10 cellular contexts compared by ENCODE assay signal in genomic region chr17:61397086-61397842, GRCh38. TPM values are rescaled to one million over a fixed set of nuclear protein-coding genes. Genes with fewer than 3 reads are reported as not detected.
A peak's percentile ranks its signal among the peaks of the same experiment; 100 is the strongest.
DNase-seq lines count a peak whose midpoint lies in the region; ATAC-seq lines count a peak whose summit lies in the region.
"Had no signal": no experiment of that assay in that cellular context is flagged by ENCODE, and none has a peak within 500 bp of the region (broad histone marks: within the 10 kb centered on the region; RNA-seq: fewer than 3 reads in every experiment).

No MANE protein-coding gene starts in this region.

- no peak overlapping the region for H3K27ac ChIP-seq in iPS DF 6.9 (ENCODE audit: low read length)
- H3K27ac ChIP-seq: VCaP had no signal

- peaks cover 28% of the 10 kb centered on the region for H3K27me3 Mint-ChIP-seq in activated T-helper 17 cell treated with anti-CD3 and anti-CD28 coated beads, Interleukin-2, amount 50 U/mL, for 72 hours
- H3K27me3 Mint-ChIP-seq in activated CD4-positive, alpha-beta T cell treated with anti-CD3 and anti-CD28 coated beads, Interleukin-2, amount 10 ng/mL, durations not matched to agents 24 days and 14 days: peaks cover 52% of the 10 kb centered on the region

- H3K27me3 ChIP-seq in H7 (ENCODE audit: control insufficient read depth, insufficient read depth, low read length): peaks cover 87% of the 10 kb centered on the region
- H3K27me3 ChIP-seq in iPS DF 6.9 (ENCODE audit: control insufficient read depth, insufficient read depth, low read length): peaks cover 71% of the 10 kb centered on the region

- ATAC-seq in activated T-helper 17 cell treated with anti-CD3 and anti-CD28 coated beads, Interleukin-2, amount 50 U/mL, for 72 hours (replicated peaks): no peak
- ATAC-seq in HG03439 (IDR thresholded peaks at IDR 0.05; ENCODE audit: unreplicated experiment) (no peak), HG03354 (IDR thresholded peaks at IDR 0.05; ENCODE audit: poor library complexity, severe bottlenecking, unreplicated experiment) (no peak)

- H3K4me1 Mint-ChIP-seq in activated T-helper 17 cell treated with anti-CD3 and anti-CD28 coated beads, Interleukin-2, amount 50 U/mL, for 72 hours: peaks cover 4% of the 10 kb centered on the region
- peaks cover 8% of the 10 kb centered on the region for H3K4me1 Mint-ChIP-seq in activated CD4-positive, alpha-beta T cell treated with anti-CD3 and anti-CD28 coated beads, Interleukin-2, amount 10 ng/mL, durations not matched to agents 24 days and 14 days

- peak overlapping the region; percentile 45 for H3K4me3 Mint-ChIP-seq in activated T-helper 17 cell treated with anti-CD3 and anti-CD28 coated beads, Interleukin-2, amount 50 U/mL, for 72 hours
- no peak overlapping the region for H3K4me3 Mint-ChIP-seq in activated CD4-positive, alpha-beta T cell treated with anti-CD3 and anti-CD28 coated beads, Interleukin-2, amount 10 ng/mL, durations not matched to agents 24 days and 14 days

- H3K27ac Mint-ChIP-seq in activated T-helper 17 cell treated with anti-CD3 and anti-CD28 coated beads, Interleukin-2, amount 50 U/mL, for 72 hours: no peak overlapping the region
- no peak overlapping the region for H3K27ac Mint-ChIP-seq in activated CD4-positive, alpha-beta T cell treated with anti-CD3 and anti-CD28 coated beads, Interleukin-2, amount 10 ng/mL, durations not matched to agents 24 days and 14 days

- H3K9me3 ChIP-seq in iPS DF 6.9 (ENCODE audit: control insufficient read depth, insufficient read depth, low read length): no peaks in the 10 kb centered on the region

- no peaks in the 10 kb centered on the region for H3K36me3 ChIP-seq in H7 (replicated peaks; ENCODE audit: control insufficient read depth, insufficient read depth, low read length)
- no peaks in the 10 kb centered on the region for H3K36me3 ChIP-seq in iPS DF 6.9 (ENCODE audit: control insufficient read depth, insufficient read depth, low read length)

- peaks cover 7% of the 10 kb centered on the region for H3K36me3 Mint-ChIP-seq in activated T-helper 17 cell treated with anti-CD3 and anti-CD28 coated beads, Interleukin-2, amount 50 U/mL, for 72 hours (ENCODE audit: low read depth)
- H3K36me3 Mint-ChIP-seq in activated CD4-positive, alpha-beta T cell treated with anti-CD3 and anti-CD28 coated beads, Interleukin-2, amount 10 ng/mL, durations not matched to agents 24 days and 14 days (ENCODE audit: low read depth): peaks cover 3% of the 10 kb centered on the region

- H3K4me3 ChIP-seq in H7 (ENCODE audit: insufficient read depth, low read depth, low read length) (peak overlapping the region; percentile 12; the same call in 1 of the 2 replicates), iPS DF 6.9 (ENCODE audit: low read length) (peak overlapping the region; percentile 4; the same call in 1 of the 2 replicates), skeletal muscle cell (ENCODE audit: low read depth, low read length) (peak overlapping the region; percentile 75)

- no peaks in the 10 kb centered on the region for H3K9me3 Mint-ChIP-seq in activated T-helper 17 cell treated with anti-CD3 and anti-CD28 coated beads, Interleukin-2, amount 50 U/mL, for 72 hours
- no peaks in the 10 kb centered on the region for H3K9me3 Mint-ChIP-seq in activated CD4-positive, alpha-beta T cell treated with anti-CD3 and anti-CD28 coated beads, Interleukin-2, amount 10 ng/mL, durations not matched to agents 24 days and 14 days

- intact Hi-C loops in activated CD4-positive, alpha-beta T cell treated with anti-CD3 and anti-CD28 coated beads, Interleukin-2, amount 10 ng/mL, durations not matched to agents 24 days and 14 days (cut with micrococcal nuclease): no loop called here

- DNase-seq in H7: peak; percentile 91
- no peak for DNase-seq in iPS DF 6.9 (ENCODE audit: low read depth, low spot score)
- no peak for DNase-seq in skeletal muscle cell (ENCODE audit: low read depth)
- DNase-seq in activated CD4-positive, alpha-beta T cell treated with anti-CD3 and anti-CD28 coated beads, Interleukin-2, amount 10 ng/mL, durations not matched to agents 24 days and 14 days: no peak
- DNase-seq in NCI-H2171 treated with DMSO at 0.1 percent for 48 hours (lab: John Stamatoyannopoulos, UW): no peak

- peaks cover 11% of the 10 kb centered on the region for H3K4me1 ChIP-seq in iPS DF 6.9 (ENCODE audit: control insufficient read depth, insufficient read depth, low read length)

- WGBS in iPS DF 6.9 (ENCODE audit: insufficient coverage, insufficient read length): no CpG with 5 or more reads among the region's 67 CpGs

RNA-seq across cellular contexts. Expression of gene TBX2, which starts 2.4 kb away (rescaled TPM):
- not detected in 2 replicates for total RNA-seq in H7 (2014; rRNA removed; shearing (Covaris generic))
- total RNA-seq in activated T-helper 17 cell treated with anti-CD3 and anti-CD28 coated beads, Interleukin-2, amount 50 U/mL, for 72 hours: not detected
- total RNA-seq in activated CD4-positive, alpha-beta T cell treated with anti-CD3 and anti-CD28 coated beads, Interleukin-2, amount 10 ng/mL, durations not matched to agents 24 days and 14 days: not detected in 2 replicates
- total RNA-seq: dermis microvascular lymphatic vessel endothelial cell had no signal

RNA-seq across cellular contexts. Expression of gene TBX4, which starts 55.0 kb away (rescaled TPM):
- total RNA-seq in H7 (2014; rRNA removed; shearing (Covaris generic)): not detected in 2 replicates
- total RNA-seq in activated T-helper 17 cell treated with anti-CD3 and anti-CD28 coated beads, Interleukin-2, amount 50 U/mL, for 72 hours: not detected
- not detected in 2 replicates for total RNA-seq in activated CD4-positive, alpha-beta T cell treated with anti-CD3 and anti-CD28 coated beads, Interleukin-2, amount 10 ng/mL, durations not matched to agents 24 days and 14 days
- total RNA-seq: dermis microvascular lymphatic vessel endothelial cell had no signal

Comparison
In these comparisons a context has a peak if more than half of its experiments do, and no peak if none do; other contexts are left out.
1. H3K4me3 ChIP-seq: peak in every context shown above with its lines; median percentile 75 in skeletal muscle cell; 12 in H7; 4 in iPS DF 6.9.